ENCODE assay signal across 16 cellular contexts in genomic region chr9:69054989-69055388, GRCh38. TPM values are rescaled to one million over a fixed set of nuclear protein-coding genes. Genes with fewer than 3 reads are reported as not detected.
DNase-seq lines count a peak whose midpoint lies in the region; ATAC-seq lines count a peak whose summit lies in the region.
"Had no signal": no experiment of that assay in that cellular context is flagged by ENCODE, and none has a peak within 500 bp of the region (broad histone marks: within the 10 kb centered on the region; RNA-seq: fewer than 3 reads in every experiment).

No MANE protein-coding gene starts in this region.

- no peak overlapping the region for H3K9ac ChIP-seq in mesendoderm (ENCODE audit: low read length)
- H3K9ac ChIP-seq: SK-N-SH had no signal

- H3K4me3 ChIP-seq in ectodermal cell (ENCODE audit: insufficient read depth, low read depth, low read length) (no peak overlapping the region), mesendoderm (ENCODE audit: low read length) (no peak overlapping the region)
- H3K4me3 ChIP-seq: GM12878 had no signal

- no peaks in the 10 kb centered on the region for H3K27me3 ChIP-seq in ectodermal cell (ENCODE audit: control insufficient read depth, insufficient read depth, low read length, poor library complexity, severe bottlenecking)
- no peaks in the 10 kb centered on the region for H3K27me3 ChIP-seq in mesendoderm (ENCODE audit: insufficient read depth, low read length, poor library complexity)

- H3K18ac ChIP-seq in mesendoderm (ENCODE audit: low read length) = no peak overlapping the region

- no peaks in the 10 kb centered on the region for H3K79me1 ChIP-seq in mesendoderm (ENCODE audit: low read length)

- no peaks in the 10 kb centered on the region for H3K79me2 ChIP-seq in mesendoderm (ENCODE audit: control insufficient read depth, insufficient read depth, low read length)

- no peaks in the 10 kb centered on the region for H3K9me3 Mint-ChIP-seq in stimulated activated naive CD8-positive, alpha-beta T cell treated with anti-CD3 and anti-CD28 coated beads, Interleukin-15, amount 100 ng/mL, for 72 hours
- H3K9me3 Mint-ChIP-seq: CD4-positive, CD25-positive, alpha-beta regulatory T cell had no signal

- no peak overlapping the region for H4K8ac ChIP-seq in mesendoderm (ENCODE audit: low read depth, low read length)

- H3K23ac ChIP-seq in mesendoderm (ENCODE audit: low read length) = no peak overlapping the region

- no peak for ATAC-seq in stimulated activated naive CD8-positive, alpha-beta T cell treated with anti-CD3 and anti-CD28 coated beads, Interleukin-15, amount 100 ng/mL, for 72 hours
- ATAC-seq in stimulated activated naive CD8-positive, alpha-beta T cell treated with anti-CD3 and anti-CD28 coated beads, Interleukin-15, Interleukin-2, amounts not matched to agents 100 U/mL and 50 U/mL, for 24 hours = no peak
- ATAC-seq in GM21825 (IDR thresholded peaks at IDR 0.05; ENCODE audit: unreplicated experiment) (no peak), HG03571 (IDR thresholded peaks at IDR 0.05; ENCODE audit: unreplicated experiment) (no peak)

- no peak overlapping the region for H2AK5ac ChIP-seq in mesendoderm (ENCODE audit: low read length)

- no peak overlapping the region for H2BK120ac ChIP-seq in mesendoderm (ENCODE audit: low read depth, low read length)

- H3K36me3 ChIP-seq in ectodermal cell (ENCODE audit: control insufficient read depth, insufficient read depth, low read length) (peaks cover 10% of the 10 kb centered on the region), mesendoderm (ENCODE audit: control insufficient read depth, insufficient read depth, low read length) (peaks cover 3% of the 10 kb centered on the region)

- no peak for DNase-seq in stimulated activated naive CD8-positive, alpha-beta T cell treated with anti-CD3 and anti-CD28 coated beads, Interleukin-15, amount 100 ng/mL, for 72 hours
- no peak for DNase-seq in stimulated activated naive CD8-positive, alpha-beta T cell treated with anti-CD3 and anti-CD28 coated beads, Interleukin-15, Interleukin-2, amounts not matched to agents 100 U/mL and 50 U/mL, for 24 hours
- DNase-seq in mesendoderm = no peak
- DNase-seq in iPS-NIHi11 (ENCODE audit: low spot score) = no peak
- DNase-seq: CD4-positive, CD25-positive, alpha-beta regulatory T cell; DND-41; Karpas-422; NCI-H2029 treated with DMSO at 0.1 percent for 48 hours; NCI-H69; SIG-M5; SK-N-SH had no signal

- H2BK15ac ChIP-seq in mesendoderm (replicated peaks; ENCODE audit: low read depth) = no peak overlapping the region

- H3K27me3 Mint-ChIP-seq in stimulated activated naive CD8-positive, alpha-beta T cell treated with anti-CD3 and anti-CD28 coated beads, Interleukin-15, amount 100 ng/mL, for 72 hours = no peaks in the 10 kb centered on the region
- H3K27me3 Mint-ChIP-seq: CD4-positive, CD25-positive, alpha-beta regulatory T cell had no signal

- no peak overlapping the region for H2BK5ac ChIP-seq in mesendoderm (ENCODE audit: low read length)

- no peaks in the 10 kb centered on the region for H3K9me3 ChIP-seq in ectodermal cell (ENCODE audit: control insufficient read depth, low read length)
- H3K9me3 ChIP-seq: SK-N-SH had no signal

- no peak overlapping the region for H3K4ac ChIP-seq in mesendoderm (ENCODE audit: low read depth, low read length)

- peaks cover 3% of the 10 kb centered on the region for H3K4me1 Mint-ChIP-seq in stimulated activated naive CD8-positive, alpha-beta T cell treated with anti-CD3 and anti-CD28 coated beads, Interleukin-15, amount 100 ng/mL, for 72 hours

- peak overlapping the region; percentile 15 to 72 for H3K27ac Mint-ChIP-seq in stimulated activated naive CD8-positive, alpha-beta T cell treated with anti-CD3 and anti-CD28 coated beads, Interleukin-15, amount 100 ng/mL, for 72 hours

- H3K27ac ChIP-seq in ectodermal cell (ENCODE audit: insufficient read depth, low read depth, low read length, poor library complexity, severe bottlenecking) (peak overlapping the region; percentile 16), mesendoderm (ENCODE audit: low read depth, low read length) (peak overlapping the region; percentile 31)

- no peak overlapping the region for H3K4me3 Mint-ChIP-seq in stimulated activated naive CD8-positive, alpha-beta T cell treated with anti-CD3 and anti-CD28 coated beads, Interleukin-15, amount 100 ng/mL, for 72 hours
- H3K4me3 Mint-ChIP-seq: CD4-positive, CD25-positive, alpha-beta regulatory T cell had no signal

- 95 to 100% methylated on average over 1 of the region's 1 CpG for WGBS in ectodermal cell, 2 experiments
- WGBS in mesendoderm (ENCODE audit: extremely low coverage, insufficient coverage, low lambda C conversion rate) = no CpG with 5 or more reads among the region's 1 CpG

- H3K56ac ChIP-seq in mesendoderm (ENCODE audit: low read length) = peak overlapping the region; percentile 5

- no peak overlapping the region for H4K5ac ChIP-seq in mesendoderm (ENCODE audit: low read length)

- no peaks in the 10 kb centered on the region for H3K4me1 ChIP-seq in ectodermal cell (ENCODE audit: control insufficient read depth, insufficient read depth, low read length)
- no peaks in the 10 kb centered on the region for H3K4me1 ChIP-seq in mesendoderm (ENCODE audit: control insufficient read depth, low read depth, low read length)

- H3K4me2 ChIP-seq in mesendoderm (ENCODE audit: low read length) = no peak overlapping the region
- H3K4me2 ChIP-seq: SK-N-SH had no signal

RNA-seq across cellular contexts. Expression of gene FXN, which starts 19.4 kb away (rescaled TPM):
- 32.6 TPM for polyA plus RNA-seq in ectodermal cell (2013, experiment 1 of 4)
- 37.2 TPM for polyA plus RNA-seq in ectodermal cell (2013, experiment 2 of 4)
- polyA plus RNA-seq in ectodermal cell (2013, experiment 3 of 4) = 21.2 TPM
- polyA plus RNA-seq in ectodermal cell (2013, experiment 4 of 4) = 27.4 TPM
- 53.1 TPM for polyA plus RNA-seq in mesendoderm (2013, experiment 1 of 2)
- 51.0 TPM for polyA plus RNA-seq in mesendoderm (2013, experiment 2 of 2)

RNA-seq across cellular contexts. Expression of gene PRKACG, which starts 41.1 kb away (rescaled TPM):
- polyA plus RNA-seq in ectodermal cell (2013, experiment 1 of 4) = not detected
- polyA plus RNA-seq in ectodermal cell (2013, experiment 2 of 4) = not detected
- polyA plus RNA-seq in ectodermal cell (2013, experiment 3 of 4) = not detected
- polyA plus RNA-seq in ectodermal cell (2013, experiment 4 of 4) = not detected
- polyA plus RNA-seq in mesendoderm (2013, experiment 1 of 2) = not detected
- not detected for polyA plus RNA-seq in mesendoderm (2013, experiment 2 of 2)
- polyA plus RNA-seq: BJ; CD4-positive, CD25-positive, alpha-beta regulatory T cell; GM12878; SK-N-SH had no signal
